7 cellular contexts compared by ENCODE assay signal in the genomic region with DNA sequence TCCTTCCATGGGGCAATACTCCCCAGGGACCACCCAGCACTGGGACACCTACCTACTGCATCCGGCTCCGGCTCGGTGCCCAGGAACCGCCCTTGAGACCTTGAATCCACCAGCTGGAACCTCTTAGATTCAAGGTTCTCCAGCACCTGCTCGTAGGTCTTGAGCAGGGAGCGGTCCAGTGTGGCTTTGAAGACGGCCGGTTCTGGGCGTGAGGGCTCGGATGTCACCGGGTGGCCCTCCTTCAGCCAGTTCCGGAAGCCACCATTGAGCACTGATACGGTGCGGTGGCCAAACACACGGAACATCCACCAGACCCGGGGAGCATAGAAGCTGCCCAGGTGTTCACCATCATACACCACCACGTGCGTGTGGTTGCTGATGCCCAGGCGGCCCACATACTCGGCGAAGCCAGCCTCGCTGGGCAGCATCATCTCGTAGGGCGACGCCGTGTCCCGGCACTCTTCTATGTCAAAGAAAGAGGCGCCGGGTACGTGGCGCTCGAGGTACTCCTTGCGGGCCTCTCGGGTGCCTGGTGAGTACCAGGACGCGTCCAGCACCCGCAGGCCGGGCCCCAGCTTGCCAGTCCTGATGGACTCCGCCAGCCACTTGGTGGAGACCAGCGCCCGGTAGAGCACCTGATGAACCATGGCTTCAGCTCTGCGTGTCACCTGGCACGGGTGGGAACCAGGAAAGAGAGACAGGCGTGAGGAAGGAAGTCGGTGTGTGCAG. TPM values are rescaled to one million over a fixed set of nuclear protein-coding genes. Genes with fewer than 3 reads are reported as not detected.
DNase-seq lines count a peak whose midpoint lies in the region; ATAC-seq, FAIRE-seq and TF ChIP-seq lines count a peak whose summit lies in the region.

No MANE protein-coding gene starts in this region.

- H3K4me3 ChIP-seq in LNCaP clone FGC (ENCODE audit: low read depth, low read length) (peak overlapping the region; percentile 75), brain microvascular endothelial cell (ENCODE audit: low read depth, low read length) (peak overlapping the region; percentile 76), HepG2 (replicated peaks in 1 of 3; ENCODE audit: insufficient read depth in 1 of 3, low read depth in 2 of 3, low read length in 3 of 3) (peak overlapping the region; percentile 86 to 94 (median 92)), suprapubic skin (peak overlapping the region; percentile 89)

- H3K4me1 ChIP-seq in HepG2 (ENCODE audit: insufficient read depth, low read length) (peaks cover 75% of the 10 kb centered on the region), suprapubic skin (peaks cover 60% of the 10 kb centered on the region)

- H3K9me3 ChIP-seq in HepG2 (ENCODE audit: low read length) (no peaks in the 10 kb centered on the region), suprapubic skin (no peaks in the 10 kb centered on the region)

- TF ChIP-seq RAD21 in HepG2 (CRISPR knock-in tag; IDR thresholded peaks at IDR 0.05), result no peak

- H3K36me3 ChIP-seq in brain microvascular endothelial cell (replicated peaks), result peaks cover 6% of the 10 kb centered on the region
- H3K36me3 ChIP-seq in HepG2 (replicated peaks in 1 of 2; ENCODE audit: control insufficient read depth in 1 of 2, insufficient read depth in 2 of 2, low read length in 2 of 2), result peaks cover 5 to 17% of the 10 kb centered on the region in 2 experiments
- H3K36me3 ChIP-seq in suprapubic skin, result no peaks in the 10 kb centered on the region

- CTCF ChIA-PET in HepG2 (lab: Yijun Ruan, JAX; ENCODE audit: low intra/inter-chr PET ratio, low total read pairs), result interaction anchor here (1.8 kb wide), 1 partner anchor 26 kb away, joined by 7 read pairs; no protein-coding TSS in a partner anchor

- no peak for FAIRE-seq in HepG2 (lab: Jason Lieb, UNC)

- H3K79me2 ChIP-seq in HepG2 (ENCODE audit: insufficient read depth, low read length), result peaks cover 61% of the 10 kb centered on the region

- ATAC-seq in HepG2, result peak; percentile 1; the same call in 2 of the 3 replicates

- TF ChIP-seq CTCF in LNCaP clone FGC (IDR thresholded peaks at IDR 0.05; ENCODE audit: control insufficient read depth, extremely low read depth, insufficient read depth), result no peak
- TF ChIP-seq CTCF in brain microvascular endothelial cell (IDR thresholded peaks at IDR 0.05; ENCODE audit: low read depth, low read length, missing control alignments), result no peak
- peak; percentile 17; the same call in 1 of the 2 replicates for TF ChIP-seq CTCF in HepG2 (CRISPR knock-in tag; IDR thresholded peaks at IDR 0.05)
- no peak for TF ChIP-seq CTCF in suprapubic skin (IDR thresholded peaks at IDR 0.05)

- DNase-seq in LNCaP clone FGC (ENCODE audit: low read depth) (no peak), brain microvascular endothelial cell (no peak), HepG2 (ENCODE audit: low spot score) (no peak), suprapubic skin (ENCODE audit: low spot score in 2 of 2) (no peak), 8988T (no peak), NCI-H2107 (lab: John Stamatoyannopoulos, UW) (no peak)
- DNase-seq in stimulated activated CD4-positive, alpha-beta T cell treated with anti-CD3 and anti-CD28 coated beads, Interleukin-1b, Interleukin-23, amount 100 ng/mL, for 48 hours, result no peak

- intact Hi-C loops in HepG2 (cut with micrococcal nuclease; ENCODE audit: unreplicated experiment), result no loop called here

- peak overlapping the region; percentile 91 for H3K4me2 ChIP-seq in HepG2 (ENCODE audit: low read depth, low read length)

- H2AFZ ChIP-seq in HepG2 (ENCODE audit: low read length), result no peak overlapping the region

- H3K27ac ChIP-seq in brain microvascular endothelial cell (no peak overlapping the region), HepG2 (ENCODE audit: extremely low read length, insufficient read depth, low read length) (peak overlapping the region; percentile 88), suprapubic skin (no peak overlapping the region)

- BruUV-seq in HepG2 (replicated peaks; lab: Mats Ljungman, UMichigan), result no TSS peak

- in situ Hi-C loops in brain microvascular endothelial cell (cut with HindIII; ENCODE audit: low pct_ligation_motif_present, low sequenced_read_pairs) (no loop called here), HepG2 (cut with HindIII; ENCODE audit: extremely low pct_ligation_motif_present, low pct_unique_long_range_greater_than_20kb) (no loop called here)

- H3K27me3 ChIP-seq in brain microvascular endothelial cell (replicated peaks) (no peaks in the 10 kb centered on the region), HepG2 (ENCODE audit: control insufficient read depth in 1 of 2, insufficient read depth in 2 of 2, low read length in 2 of 2) (no peaks in the 10 kb centered on the region; a peak in 1 of 5 replicates), suprapubic skin (no peaks in the 10 kb centered on the region)

- H4K20me1 ChIP-seq in HepG2 (ENCODE audit: insufficient read depth, low read length), result peaks cover 29% of the 10 kb centered on the region

- H3K9ac ChIP-seq in HepG2 (ENCODE audit: insufficient read depth, low read depth, low read length), result peak overlapping the region; percentile 95

- TF ChIP-seq POLR2A in HepG2 (IDR thresholded peaks at IDR 0.05; ENCODE audit: insufficient read depth in 1 of 2, low read depth in 2 of 2, low read length in 2 of 2) (no peak), suprapubic skin (IDR thresholded peaks at IDR 0.05) (no peak)

- WGBS in HepG2 (ENCODE audit: low lambda C conversion rate), result 28% methylated on average over 9 of the region's 45 CpGs
- 67% methylated on average over 21 of the region's 45 CpGs for whole genome bisulfite sequencing in suprapubic skin

- no peak for TF ChIP-seq EP300 in HepG2 (IDR thresholded peaks at IDR 0.05; ENCODE audit: low read depth in 2 of 2, low read length in 2 of 2)
- TF ChIP-seq EP300 in HepG2 (CRISPR knock-in tag; IDR thresholded peaks at IDR 0.05; ENCODE audit: borderline replicate concordance), result no peak
- no peak for TF ChIP-seq EP300 in suprapubic skin (IDR thresholded peaks at IDR 0.05)

- POLR2A ChIA-PET in HepG2 (lab: Yijun Ruan, JAX), result interaction anchor here (0.8 to 11.6 kb wide), 7 partner anchors 13 to 41 kb away, joined by 3 to 383 read pairs (median 6); partner anchors contain the start of gene KCTD17

RNA-seq across cellular contexts. Expression of gene TST, which starts 1.0 kb away (rescaled TPM):
- 44.1 and 44.6 TPM in 2 replicates for total RNA-seq in HepG2 (2016; rRNA removed; fragmentation: Illumina TruSeq; extraction: Trizol)
- 13.7 and 15.5 TPM in 2 replicates for total RNA-seq in HepG2 (2016; cell fraction: cytosol; rRNA removed; fragmentation: Illumina TruSeq; extraction: Trizol; ENCODE audit: low read depth)
- 40.1 and 44.0 TPM in 2 replicates for total RNA-seq in HepG2 (2016; cell fraction: insoluble cytoplasmic fraction; rRNA removed; fragmentation: Illumina TruSeq; extraction: Trizol)
- total RNA-seq in HepG2 (2016; cell fraction: membrane; rRNA removed; fragmentation: Illumina TruSeq; extraction: Trizol), result 17.1 and 24.3 TPM in 2 replicates
- total RNA-seq in HepG2 (2016; cell fraction: nucleus; rRNA removed; fragmentation: Illumina TruSeq; extraction: Trizol), result 22.6 and 23.7 TPM in 2 replicates
- 63.6 and 86.4 TPM in 2 replicates for polyA plus RNA-seq in HepG2 (2011; rRNA removed)
- polyA plus RNA-seq in HepG2 (2011; cell fraction: cytosol; rRNA removed), result 76.5 and 98.4 TPM in 2 replicates
- polyA plus RNA-seq in HepG2 (2011; cell fraction: nucleus; rRNA removed), result 54.5 and 63.2 TPM in 2 replicates
- 53.9 and 67.5 TPM in 2 replicates for polyA plus RNA-seq in HepG2 (2012)
- polyA plus RNA-seq in HepG2 (2016; cell fraction: cytosol; fragmentation: Illumina TruSeq; extraction: Trizol; ENCODE audit: low read depth), result 13.5 and 13.9 TPM in 2 replicates
- polyA plus RNA-seq in HepG2 (2016; cell fraction: insoluble cytoplasmic fraction; fragmentation: Illumina TruSeq; extraction: Trizol; ENCODE audit: low read depth), result 41.1 and 43.9 TPM in 2 replicates
- polyA plus RNA-seq in HepG2 (2016; cell fraction: membrane; fragmentation: Illumina TruSeq; extraction: Trizol; ENCODE audit: low read depth), result 14.3 and 18.2 TPM in 2 replicates
- 31.5 and 36.8 TPM in 2 replicates for polyA plus RNA-seq in HepG2 (2016; cell fraction: nucleus; fragmentation: Illumina TruSeq; extraction: Trizol; ENCODE audit: insufficient read depth, low read depth)
- 30.9 and 77.7 TPM in 2 replicates for polyA minus RNA-seq in HepG2 (2011; rRNA and poly(A)+ RNA removed; ENCODE audit: low replicate concordance)
- 20.6 and 23.0 TPM in 2 replicates for polyA minus RNA-seq in HepG2 (2011; cell fraction: cytosol; rRNA and poly(A)+ RNA removed)
- polyA minus RNA-seq in HepG2 (2011; cell fraction: nucleus; rRNA and poly(A)+ RNA removed), result 24.1 and 24.4 TPM in 2 replicates
- 10 to 100 TPM; 23.2 to 56.3 (median 52.4) TPM for total RNA-seq in suprapubic skin

RNA-seq across cellular contexts. Expression of gene MPST, which starts 1.3 kb away (rescaled TPM):
- 94.8 and 133 TPM in 2 replicates for total RNA-seq in HepG2 (2016; rRNA removed; fragmentation: Illumina TruSeq; extraction: Trizol)
- total RNA-seq in HepG2 (2016; cell fraction: cytosol; rRNA removed; fragmentation: Illumina TruSeq; extraction: Trizol; ENCODE audit: low read depth), result 214 and 241 TPM in 2 replicates
- total RNA-seq in HepG2 (2016; cell fraction: insoluble cytoplasmic fraction; rRNA removed; fragmentation: Illumina TruSeq; extraction: Trizol), result 83.9 and 129 TPM in 2 replicates
- total RNA-seq in HepG2 (2016; cell fraction: membrane; rRNA removed; fragmentation: Illumina TruSeq; extraction: Trizol), result 236 and 281 TPM in 2 replicates
- total RNA-seq in HepG2 (2016; cell fraction: nucleus; rRNA removed; fragmentation: Illumina TruSeq; extraction: Trizol), result 43.0 and 55.9 TPM in 2 replicates
- 141 and 191 TPM in 2 replicates for polyA plus RNA-seq in HepG2 (2011; rRNA removed)
- polyA plus RNA-seq in HepG2 (2011; cell fraction: cytosol; rRNA removed), result 159 and 302 TPM in 2 replicates
- 297 and 319 TPM in 2 replicates for polyA plus RNA-seq in HepG2 (2011; cell fraction: nucleus; rRNA removed)
- 112 and 147 TPM in 2 replicates for polyA plus RNA-seq in HepG2 (2012)
- 221 and 245 TPM in 2 replicates for polyA plus RNA-seq in HepG2 (2016; cell fraction: cytosol; fragmentation: Illumina TruSeq; extraction: Trizol; ENCODE audit: low read depth)
- polyA plus RNA-seq in HepG2 (2016; cell fraction: insoluble cytoplasmic fraction; fragmentation: Illumina TruSeq; extraction: Trizol; ENCODE audit: low read depth), result 107 and 116 TPM in 2 replicates
- 209 and 227 TPM in 2 replicates for polyA plus RNA-seq in HepG2 (2016; cell fraction: membrane; fragmentation: Illumina TruSeq; extraction: Trizol; ENCODE audit: low read depth)
- polyA plus RNA-seq in HepG2 (2016; cell fraction: nucleus; fragmentation: Illumina TruSeq; extraction: Trizol; ENCODE audit: insufficient read depth, low read depth), result 107 and 117 TPM in 2 replicates
- polyA minus RNA-seq in HepG2 (2011; rRNA and poly(A)+ RNA removed; ENCODE audit: low replicate concordance), result 17.7 and 144 TPM in 2 replicates
- polyA minus RNA-seq in HepG2 (2011; cell fraction: cytosol; rRNA and poly(A)+ RNA removed), result 94.1 and 104 TPM in 2 replicates
- polyA minus RNA-seq in HepG2 (2011; cell fraction: nucleus; rRNA and poly(A)+ RNA removed), result 39.0 and 46.2 TPM in 2 replicates
- 100 to 1,000 TPM in 3 of 4 donors, 10 to 100 TPM in 1; 99.0 to 171 (median 143) TPM for total RNA-seq in suprapubic skin

RNA-seq across cellular contexts. Expression of gene KCTD17, which starts 33.3 kb away (rescaled TPM):
- total RNA-seq in HepG2 (2016; rRNA removed; fragmentation: Illumina TruSeq; extraction: Trizol) (4.5 and 5.3 TPM in 2 replicates), suprapubic skin (10 to 100 TPM; 25.0 to 67.0 (median 35.7) TPM)
- total RNA-seq in HepG2 (2016; cell fraction: cytosol; rRNA removed; fragmentation: Illumina TruSeq; extraction: Trizol; ENCODE audit: low read depth), result 2.1 and 2.4 TPM in 2 replicates
- 3.3 and 4.9 TPM in 2 replicates for total RNA-seq in HepG2 (2016; cell fraction: insoluble cytoplasmic fraction; rRNA removed; fragmentation: Illumina TruSeq; extraction: Trizol)
- total RNA-seq in HepG2 (2016; cell fraction: membrane; rRNA removed; fragmentation: Illumina TruSeq; extraction: Trizol), result 3.7 and 3.8 TPM in 2 replicates
- 2.9 and 4.4 TPM in 2 replicates for total RNA-seq in HepG2 (2016; cell fraction: nucleus; rRNA removed; fragmentation: Illumina TruSeq; extraction: Trizol)
- polyA plus RNA-seq in HepG2 (2011; rRNA removed), result 11.7 and 17.4 TPM in 2 replicates
- polyA plus RNA-seq in HepG2 (2011; cell fraction: cytosol; rRNA removed), result 11.0 and 11.5 TPM in 2 replicates
- 52.2 and 53.1 TPM in 2 replicates for polyA plus RNA-seq in HepG2 (2011; cell fraction: nucleus; rRNA removed)
- polyA plus RNA-seq in HepG2 (2012), result 5.3 and 11.6 TPM in 2 replicates
- polyA plus RNA-seq in HepG2 (2016; cell fraction: cytosol; fragmentation: Illumina TruSeq; extraction: Trizol; ENCODE audit: low read depth), result 2.5 and 3.1 TPM in 2 replicates
- polyA plus RNA-seq in HepG2 (2016; cell fraction: insoluble cytoplasmic fraction; fragmentation: Illumina TruSeq; extraction: Trizol; ENCODE audit: low read depth), result 4.6 and 5.0 TPM in 2 replicates
- 2.8 and 4.0 TPM in 2 replicates for polyA plus RNA-seq in HepG2 (2016; cell fraction: membrane; fragmentation: Illumina TruSeq; extraction: Trizol; ENCODE audit: low read depth)
- polyA plus RNA-seq in HepG2 (2016; cell fraction: nucleus; fragmentation: Illumina TruSeq; extraction: Trizol; ENCODE audit: insufficient read depth, low read depth), result 5.0 and 5.9 TPM in 2 replicates
- polyA minus RNA-seq in HepG2 (2011; rRNA and poly(A)+ RNA removed; ENCODE audit: low replicate concordance), result 0.28 and 24.0 TPM in 2 replicates
- polyA minus RNA-seq in HepG2 (2011; cell fraction: cytosol; rRNA and poly(A)+ RNA removed), result 4.6 and 5.1 TPM in 2 replicates
- polyA minus RNA-seq in HepG2 (2011; cell fraction: nucleus; rRNA and poly(A)+ RNA removed), result 6.8 and 7.3 TPM in 2 replicates
